Comparison of ENCODE assay signal across 19 cellular contexts in genomic region chr19:17393914-17394313, GRCh38. TPM values are rescaled to one million over a fixed set of nuclear protein-coding genes. Genes with fewer than 3 reads are reported as not detected.
A peak's percentile ranks its signal among the peaks of the same experiment; 100 is the strongest.
DNase-seq lines count a peak whose midpoint lies in the region; ATAC-seq, FAIRE-seq and TF ChIP-seq lines count a peak whose summit lies in the region.
"Had no signal": no experiment of that assay in that cellular context is flagged by ENCODE, and none has a peak within 500 bp of the region (broad histone marks: within the 10 kb centered on the region; RNA-seq: fewer than 3 reads in every experiment).

TSS of gene CCDC194 (minus strand) at chr19:17394196. CDS start at chr19:17394158, 38 bp downstream.

- in situ Hi-C loops in HepG2 (cut with HindIII; ENCODE audit: extremely low pct_ligation_motif_present, low pct_unique_long_range_greater_than_20kb) = no loop called here
- in situ Hi-C loops in transverse colon (cut with MboI; ENCODE audit: low pct_ligation_motif_present in 1 of 4, low pct_unique_long_range_greater_than_20kb in 1 of 4, low sequenced_read_pairs in 3 of 4) = loop anchor here in 1 of 4 donors (10.0 kb wide), 1 partner anchor 71 kb away; the partner anchor contains the start of gene NXNL1

- H3K9ac ChIP-seq in HepG2 (ENCODE audit: insufficient read depth, low read depth, low read length) = no peak within 1 kb of the TSS

- H3K27me3 Mint-ChIP-seq in MCF 10A (ENCODE audit: insufficient read depth, unreplicated experiment) (no peaks in the 10 kb centered on the region), type B pancreatic cell (peaks cover 18% of the 10 kb centered on the region)
- H3K27me3 Mint-ChIP-seq: central memory CD8-positive, alpha-beta T cell had no signal

- no peak for ATAC-seq in HepG2
- no peak for ATAC-seq in GM21381 (IDR thresholded peaks at IDR 0.05; ENCODE audit: unreplicated experiment)
- ATAC-seq: gastrocnemius medialis, pancreas had no signal

- no peaks in the 10 kb centered on the region for H3K79me2 ChIP-seq in HepG2 (ENCODE audit: insufficient read depth, low read length)

- H3K27me3 ChIP-seq in breast epithelium (peaks cover 0 to 2% of the 10 kb centered on the region in 2 donors), HepG2 (ENCODE audit: control insufficient read depth in 1 of 2, insufficient read depth in 2 of 2, low read length in 2 of 2) (peaks cover 0 to 1% of the 10 kb centered on the region in 2 experiments; a peak in 1 of 5 replicates), transverse colon (peaks cover 36% of the 10 kb centered on the region), sigmoid colon (peaks cover 0 to 28% (median 10%) of the 10 kb centered on the region in 3 donors)

- H3K9me3 Mint-ChIP-seq in MCF 10A (ENCODE audit: unreplicated experiment) (no peaks in the 10 kb centered on the region), type B pancreatic cell (no peaks in the 10 kb centered on the region)
- H3K9me3 Mint-ChIP-seq: central memory CD8-positive, alpha-beta T cell had no signal

- no TSS peak for BruUV-seq in MCF 10A (replicated peaks; lab: Mats Ljungman, UMichigan)
- no TSS peak for BruUV-seq in HepG2 (replicated peaks; lab: Mats Ljungman, UMichigan)

- intact Hi-C loops in MCF 10A (cut with micrococcal nuclease) = loop anchor here (10.0 kb wide), 1 partner anchor 461 kb away; the partner anchor contains the start of gene RPL18A
- intact Hi-C loops in breast epithelium (cut with DNase I; ENCODE audit: low total_unique reads) = no loop called here
- intact Hi-C loops in HepG2 (cut with micrococcal nuclease; ENCODE audit: unreplicated experiment) = no loop called here
- intact Hi-C loops in transverse colon (cut with DNase I; ENCODE audit: low total_unique reads) = no loop called here
- intact Hi-C loops in sigmoid colon (cut with DNase I) = loop anchor here (2.0 kb wide), 1 partner anchor 73 kb away; no protein-coding TSS in a partner anchor

- no peak for DNase-seq in MCF 10A (ENCODE audit: unreplicated experiment)
- no peak for DNase-seq in breast epithelium (ENCODE audit: low spot score in 2 of 2)
- peak; percentile 59 for DNase-seq in M059J (ENCODE audit: low read depth)
- no peak for DNase-seq in HepG2 (ENCODE audit: low spot score)
- DNase-seq in transverse colon = no peak
- DNase-seq in sigmoid colon = no peak
- no peak for DNase-seq in type B pancreatic cell (ENCODE audit: extremely low spot score, unreplicated experiment)
- DNase-seq: activated CD4-positive, alpha-beta T cell treated with anti-CD3 and anti-CD28 coated beads for 1 hour; activated gamma-delta T cell; DMS79 treated with DMSO at 0.1 percent for 48 hours; gastrocnemius medialis; NCI-H774; RPMI8226 had no signal

- H3K36me3 Mint-ChIP-seq in MCF 10A (ENCODE audit: insufficient read depth, unreplicated experiment) (no peaks in the 10 kb centered on the region), type B pancreatic cell (no peaks in the 10 kb centered on the region)

- WGBS in HepG2 (ENCODE audit: low lambda C conversion rate) = 85% methylated on average over 22 of the region's 41 CpGs
- WGBS in transverse colon (ENCODE audit: low coverage in 1 of 2), 2 donors = 48% methylated on average over 16 of the region's 41 CpGs; no CpG with 5 or more reads in 1 of the 2 donors
- 24 to 55% methylated on average over 41 of the region's 41 CpGs for WGBS in sigmoid colon, 2 donors

- H3K4me1 Mint-ChIP-seq in MCF 10A (ENCODE audit: insufficient read depth, unreplicated experiment) (peaks cover 10% of the 10 kb centered on the region), type B pancreatic cell (ENCODE audit: unreplicated experiment) (peaks cover 9% of the 10 kb centered on the region)

- CTCF ChIA-PET in MCF 10A (lab: Yijun Ruan, JAX) = interaction anchor here (0.6 to 3.6 kb wide), 5 partner anchors 8 to 128 kb away, joined by 3 to 32 read pairs (median 3); no protein-coding TSS in a partner anchor
- CTCF ChIA-PET in HepG2 (lab: Yijun Ruan, JAX; ENCODE audit: low intra/inter-chr PET ratio, low total read pairs) = no interaction called here

- no peak for TF ChIP-seq CTCF in MCF 10A (IDR thresholded peaks at IDR 0.05; ENCODE audit: unreplicated experiment)
- TF ChIP-seq CTCF in breast epithelium (IDR thresholded peaks at IDR 0.05) = no peak
- TF ChIP-seq CTCF in HepG2 (CRISPR knock-in tag; IDR thresholded peaks at IDR 0.05) = no peak
- TF ChIP-seq CTCF in transverse colon (IDR thresholded peaks at IDR 0.05) = no peak
- no peak for TF ChIP-seq CTCF in sigmoid colon (IDR thresholded peaks at IDR 0.05)
- TF ChIP-seq CTCF in type B pancreatic cell (conservative IDR thresholded peaks at IDR 0.05) = no peak

- no peak for TF ChIP-seq RAD21 in HepG2 (CRISPR knock-in tag; IDR thresholded peaks at IDR 0.05)

- TF ChIP-seq EP300 in HepG2 (IDR thresholded peaks at IDR 0.05; ENCODE audit: low read depth in 2 of 2, low read length in 2 of 2) (no peak), HepG2 (CRISPR knock-in tag; IDR thresholded peaks at IDR 0.05; ENCODE audit: borderline replicate concordance) (no peak), transverse colon (IDR thresholded peaks at IDR 0.05; ENCODE audit: low read depth) (no peak), sigmoid colon (IDR thresholded peaks at IDR 0.05) (no peak)

- H3K9me3 ChIP-seq in breast epithelium (no peaks in the 10 kb centered on the region), HepG2 (ENCODE audit: low read length) (peaks cover 9% of the 10 kb centered on the region), transverse colon (no peaks in the 10 kb centered on the region), sigmoid colon (peaks cover 0 to 8% (median 0%) of the 10 kb centered on the region in 4 donors)
- H3K9me3 ChIP-seq: gastrocnemius medialis, pancreas had no signal

- FAIRE-seq in HepG2 (lab: Jason Lieb, UNC) = no peak
- FAIRE-seq: endometrium, pancreas had no signal

- H3K36me3 ChIP-seq in breast epithelium = no peaks in the 10 kb centered on the region
- H3K36me3 ChIP-seq in HepG2 (replicated peaks in 1 of 2; ENCODE audit: control insufficient read depth in 1 of 2, insufficient read depth in 2 of 2, low read length in 2 of 2) = no peaks in the 10 kb centered on the region
- no peaks in the 10 kb centered on the region for H3K36me3 ChIP-seq in transverse colon
- no peaks in the 10 kb centered on the region for H3K36me3 ChIP-seq in sigmoid colon
- H3K36me3 ChIP-seq: gastrocnemius medialis, pancreas had no signal

- no peak within 1 kb of the TSS for H3K27ac ChIP-seq in breast epithelium
- H3K27ac ChIP-seq in HepG2 (ENCODE audit: extremely low read length, insufficient read depth, low read length) = no peak within 1 kb of the TSS
- H3K27ac ChIP-seq in transverse colon = no peak within 1 kb of the TSS
- H3K27ac ChIP-seq in sigmoid colon = no peak within 1 kb of the TSS
- H3K27ac ChIP-seq: gastrocnemius medialis, pancreas had no signal

- H4K20me1 ChIP-seq in HepG2 (ENCODE audit: insufficient read depth, low read length) = no peaks in the 10 kb centered on the region

- H3K27ac Mint-ChIP-seq in MCF 10A (ENCODE audit: low read depth, unreplicated experiment) = peak within 1 kb of the TSS; percentile 54
- no peak within 1 kb of the TSS for H3K27ac Mint-ChIP-seq in type B pancreatic cell

- no peak within 1 kb of the TSS for H2AFZ ChIP-seq in HepG2 (ENCODE audit: low read length)

- H3K4me1 ChIP-seq in breast epithelium (peaks cover 0 to 2% of the 10 kb centered on the region in 2 donors), HepG2 (ENCODE audit: insufficient read depth, low read length) (peaks cover 8% of the 10 kb centered on the region), transverse colon (peaks cover 0 to 22% (median 11%) of the 10 kb centered on the region in 4 donors), sigmoid colon (peaks cover 0 to 23% (median 18%) of the 10 kb centered on the region in 4 donors)

- peak within 1 kb of the TSS; percentile 57 for H3K4me3 Mint-ChIP-seq in MCF 10A (ENCODE audit: unreplicated experiment)
- no peak within 1 kb of the TSS for H3K4me3 Mint-ChIP-seq in type B pancreatic cell

- POLR2A ChIA-PET in MCF 10A (lab: Yijun Ruan, JAX) = no interaction called here
- POLR2A ChIA-PET in HepG2 (lab: Yijun Ruan, JAX) = no interaction called here

- no peak for TF ChIP-seq POLR2A in breast epithelium (IDR thresholded peaks at IDR 0.05)
- no peak for TF ChIP-seq POLR2A in HepG2 (IDR thresholded peaks at IDR 0.05; ENCODE audit: insufficient read depth in 1 of 2, low read depth in 2 of 2, low read length in 2 of 2)
- TF ChIP-seq POLR2A in transverse colon (IDR thresholded peaks at IDR 0.05) = no peak
- TF ChIP-seq POLR2A in sigmoid colon (IDR thresholded peaks at IDR 0.05) = no peak

- H3K4me2 ChIP-seq in HepG2 (ENCODE audit: low read depth, low read length) = no peak within 1 kb of the TSS

- peak within 1 kb of the TSS in 1 of 3 donors; percentile 22 for H3K4me3 ChIP-seq in breast epithelium
- no peak within 1 kb of the TSS for H3K4me3 ChIP-seq in HepG2 (replicated peaks in 1 of 3; ENCODE audit: insufficient read depth in 1 of 3, low read depth in 2 of 3, low read length in 3 of 3)
- H3K4me3 ChIP-seq in transverse colon = no peak within 1 kb of the TSS
- no peak within 1 kb of the TSS for H3K4me3 ChIP-seq in sigmoid colon
- H3K4me3 ChIP-seq: gastrocnemius medialis, pancreas had no signal

RNA-seq across cellular contexts. Expression of gene CCDC194, which starts in this region (rescaled TPM):
- total RNA-seq in MCF 10A (2022) (0.37 TPM in 1 of 2 replicates, not detected in the other), breast epithelium (under 1 TPM in 2 of 3 donors, not detected in 1; 0.64 to 0.66 TPM), HepG2 (2016; rRNA removed; fragmentation: Illumina TruSeq; extraction: Trizol) (0.13 TPM in 1 of 2 replicates, not detected in the other), transverse colon (not detected), sigmoid colon (1 to 10 TPM in 1 of 4 donors, not detected in 3; 4.4 TPM), type B pancreatic cell (ENCODE audit: low replicate concordance) (not detected in 2 replicates)
- total RNA-seq in M059J (2014; rRNA removed; shearing (Covaris generic)) = 0.47 TPM in 1 of 2 replicates, not detected in the other
- not detected in 2 replicates for total RNA-seq in HepG2 (2016; cell fraction: cytosol; rRNA removed; fragmentation: Illumina TruSeq; extraction: Trizol; ENCODE audit: low read depth)
- total RNA-seq in HepG2 (2016; cell fraction: insoluble cytoplasmic fraction; rRNA removed; fragmentation: Illumina TruSeq; extraction: Trizol) = 0.22 TPM in 1 of 2 replicates, not detected in the other
- not detected in 2 replicates for total RNA-seq in HepG2 (2016; cell fraction: membrane; rRNA removed; fragmentation: Illumina TruSeq; extraction: Trizol)
- 0.50 TPM in 1 of 2 replicates, not detected in the other for total RNA-seq in HepG2 (2016; cell fraction: nucleus; rRNA removed; fragmentation: Illumina TruSeq; extraction: Trizol)
- polyA plus RNA-seq in HepG2 (2011; rRNA removed) (0.21 and 0.35 TPM in 2 replicates), sigmoid colon (under 1 TPM in 1 of 3 donors, not detected in 2; 0.35 TPM)
- 0.08 TPM in 1 of 2 replicates, not detected in the other for polyA plus RNA-seq in HepG2 (2011; cell fraction: cytosol; rRNA removed)
- polyA plus RNA-seq in HepG2 (2011; cell fraction: nucleus; rRNA removed) = 1.5 and 2.7 TPM in 2 replicates
- 0.60 and 0.69 TPM in 2 replicates for polyA plus RNA-seq in HepG2 (2012)
- polyA plus RNA-seq in HepG2 (2016; cell fraction: cytosol; fragmentation: Illumina TruSeq; extraction: Trizol; ENCODE audit: low read depth) = not detected in 2 replicates
- polyA plus RNA-seq in HepG2 (2016; cell fraction: insoluble cytoplasmic fraction; fragmentation: Illumina TruSeq; extraction: Trizol; ENCODE audit: low read depth) = not detected in 2 replicates
- polyA plus RNA-seq in HepG2 (2016; cell fraction: membrane; fragmentation: Illumina TruSeq; extraction: Trizol; ENCODE audit: low read depth) = not detected in 2 replicates
- 0.62 and 1.2 TPM in 2 replicates for polyA plus RNA-seq in HepG2 (2016; cell fraction: nucleus; fragmentation: Illumina TruSeq; extraction: Trizol; ENCODE audit: insufficient read depth, low read depth)
- 3.3 TPM in 1 of 2 replicates, not detected in the other for polyA minus RNA-seq in HepG2 (2011; rRNA and poly(A)+ RNA removed; ENCODE audit: low replicate concordance)
- not detected in 2 replicates for polyA minus RNA-seq in HepG2 (2011; cell fraction: cytosol; rRNA and poly(A)+ RNA removed)
- 1.9 and 3.0 TPM in 2 replicates for polyA minus RNA-seq in HepG2 (2011; cell fraction: nucleus; rRNA and poly(A)+ RNA removed)
- total RNA-seq: gastrocnemius medialis, lung microvascular endothelial cell, subcutaneous adipose tissue had no signal
- polyA plus RNA-seq: pancreas had no signal

Comparison
In these comparisons a context has a peak if more than half of its experiments do, and no peak if none do; other contexts are left out.
1. intact Hi-C loops: an anchor here in MCF 10A (10.0 kb wide) and sigmoid colon (2.0 kb wide); none called in breast epithelium, HepG2 and transverse colon.
2. Peak in DNase-seq in M059J; RNA of the gene not detected or under 1 TPM.